Comparison of ENCODE assay signal across 24 cellular contexts in the genomic region with DNA sequence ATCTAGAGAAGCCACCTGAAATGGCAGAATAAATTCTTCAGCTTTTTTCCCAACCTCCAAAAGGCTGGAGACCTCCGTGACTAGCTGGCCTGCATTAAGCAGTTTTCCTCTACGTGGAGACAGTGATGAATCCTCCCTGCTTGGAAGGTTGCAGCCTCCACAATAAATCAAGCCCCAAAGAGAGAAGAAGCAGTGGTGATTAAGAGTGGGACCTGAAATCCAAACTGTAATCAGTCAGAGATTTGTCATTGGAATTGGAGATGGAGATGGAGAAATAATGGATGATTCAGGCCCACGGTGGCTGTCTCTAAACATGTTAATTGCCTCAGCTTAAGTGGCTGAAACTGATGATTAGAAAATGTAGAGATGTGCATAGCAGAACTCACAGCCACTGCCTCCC.
DNase-seq lines count a peak whose midpoint lies in the region; ATAC-seq, FAIRE-seq and TF ChIP-seq lines count a peak whose summit lies in the region.
"Had no signal": no experiment of that assay in that cellular context is flagged by ENCODE, and none has a peak within 500 bp of the region (broad histone marks: within the 10 kb centered on the region; RNA-seq: fewer than 3 reads in every experiment).

No MANE protein-coding gene starts in this region.

- no peak for ATAC-seq in HG03196 (IDR thresholded peaks at IDR 0.05; ENCODE audit: unreplicated experiment)
- no peak for ATAC-seq in GM21737 (IDR thresholded peaks at IDR 0.05; ENCODE audit: unreplicated experiment)
- ATAC-seq: left cardiac atrium, WTC11 had no signal

- H3K4me1 Mint-ChIP-seq in HFFc6 (ENCODE audit: low read depth) (peaks cover 62% of the 10 kb centered on the region), nephron (peaks cover 30% of the 10 kb centered on the region)

- peak overlapping the region; percentile 76 for H3K27ac ChIP-seq in ACC112 (ENCODE audit: low read depth, low read length)
- H3K27ac ChIP-seq: adrenal gland, KMS-11, prostate gland had no signal

- FAIRE-seq in bronchial epithelial cell (lab: Jason Lieb, UNC), result no peak
- FAIRE-seq: A204.1 had no signal

- H3K4me3 ChIP-seq in ACC112 (ENCODE audit: low read depth, low read length), result no peak overlapping the region
- H3K4me3 ChIP-seq in bronchial epithelial cell (ENCODE audit: low read depth, low read length), result no peak overlapping the region
- H3K4me3 ChIP-seq: adrenal gland, prostate gland had no signal

- H3K36me3 ChIP-seq in ACC112 (ENCODE audit: insufficient read depth, low read length) (no peaks in the 10 kb centered on the region), bronchial epithelial cell (ENCODE audit: control insufficient read depth, insufficient read depth, low read length) (no peaks in the 10 kb centered on the region)
- H3K36me3 ChIP-seq: adrenal gland, prostate gland had no signal

- H3K36me3 Mint-ChIP-seq in HFFc6 (ENCODE audit: low read depth) (peaks cover 24% of the 10 kb centered on the region; the same call in 1 of the 2 replicates), nephron (ENCODE audit: low read depth) (no peaks in the 10 kb centered on the region)
- H3K36me3 Mint-ChIP-seq: WTC11 had no signal

- peaks cover 43% of the 10 kb centered on the region for H3K4me1 ChIP-seq in ACC112 (ENCODE audit: control insufficient read depth, insufficient read depth, low read length, unreplicated experiment)
- H3K4me1 ChIP-seq: prostate gland had no signal

- DNase-seq in HFFc6, result peak; percentile 59
- DNase-seq in bronchial epithelial cell (ENCODE audit: low read depth), result peak; percentile 76
- no peak for DNase-seq in nucleus accumbens (lab: John Stamatoyannopoulos, UW)
- no peak for DNase-seq in amygdala (lab: John Stamatoyannopoulos, UW)
- DNase-seq: activated CD4-positive, alpha-beta T cell treated with anti-CD3 and anti-CD28 coated beads, Interleukin-2, amount 50 U/mL, for 4 hours; activated gamma-delta T cell; adrenal gland; C1 segment of cervical spinal cord; left cardiac atrium; midbrain; NCI-H1092; NCI-H2029; NCI-H446; NK-92 treated with Interleukin-12 subunit alpha and Interleukin-12 subunit beta, amount 100 ng/mL, for 24 hours; SK-N-SH; stimulated activated CD4-positive, alpha-beta T cell treated with anti-CD3 and anti-CD28 coated beads, Interleukin-4, amount 100 ng/mL, for 24 hours had no signal

- no peaks in the 10 kb centered on the region for H3K27me3 ChIP-seq in ACC112 (ENCODE audit: insufficient read depth, low read length)
- H3K27me3 ChIP-seq in bronchial epithelial cell (ENCODE audit: control insufficient read depth, insufficient read depth, low read length), result no peaks in the 10 kb centered on the region
- H3K27me3 ChIP-seq: adrenal gland had no signal

- H3K79me2 ChIP-seq in ACC112 (ENCODE audit: control insufficient read depth, insufficient read depth, low read length, unreplicated experiment), result no peaks in the 10 kb centered on the region

- H3K9me3 Mint-ChIP-seq in HFFc6, result no peaks in the 10 kb centered on the region
- H3K9me3 Mint-ChIP-seq in nephron, result no peaks in the 10 kb centered on the region
- H3K9me3 Mint-ChIP-seq: WTC11 had no signal

- H2AFZ ChIP-seq in ACC112 (ENCODE audit: low read length, unreplicated experiment), result no peak overlapping the region

- no peak for TF ChIP-seq CTCF in HFFc6 (IDR thresholded peaks at IDR 0.05)
- no peak for TF ChIP-seq CTCF in bronchial epithelial cell (IDR thresholded peaks at IDR 0.05; ENCODE audit: insufficient read depth, low read length, severe bottlenecking)
- TF ChIP-seq CTCF in nephron (IDR thresholded peaks at IDR 0.05; ENCODE audit: unreplicated experiment in 3 of 3), result no peak

- H3K27ac Mint-ChIP-seq in HFFc6, result peak overlapping the region; percentile 97
- H3K27ac Mint-ChIP-seq in nephron, result peak overlapping the region; percentile 1 to 10 (median 2)
- H3K27ac Mint-ChIP-seq: WTC11 had no signal

- H3K27me3 Mint-ChIP-seq in HFFc6 (ENCODE audit: insufficient read depth) (peaks cover 2% of the 10 kb centered on the region), nephron (ENCODE audit: low read depth) (peaks cover 10% of the 10 kb centered on the region)

- peak overlapping the region; percentile 62; the same call in 1 of the 2 replicates for H3K4me3 Mint-ChIP-seq in HFFc6
- H3K4me3 Mint-ChIP-seq in nephron, result no peak overlapping the region
- H3K4me3 Mint-ChIP-seq: WTC11 had no signal

Comparison
In these comparisons a context has a peak if more than half of its experiments do, and no peak if none do; other contexts are left out.
1. DNase-seq: peak in HFFc6 (single experiment) and bronchial epithelial cell (single experiment); none in nucleus accumbens (0 of 56) and amygdala (0 of 56).